Comparison of ENCODE assay signal across 1 cellular context in genomic region chr19:10332965-10333757, GRCh38.
TF ChIP-seq lines count a peak whose summit lies in the region.

A gene with protein sequence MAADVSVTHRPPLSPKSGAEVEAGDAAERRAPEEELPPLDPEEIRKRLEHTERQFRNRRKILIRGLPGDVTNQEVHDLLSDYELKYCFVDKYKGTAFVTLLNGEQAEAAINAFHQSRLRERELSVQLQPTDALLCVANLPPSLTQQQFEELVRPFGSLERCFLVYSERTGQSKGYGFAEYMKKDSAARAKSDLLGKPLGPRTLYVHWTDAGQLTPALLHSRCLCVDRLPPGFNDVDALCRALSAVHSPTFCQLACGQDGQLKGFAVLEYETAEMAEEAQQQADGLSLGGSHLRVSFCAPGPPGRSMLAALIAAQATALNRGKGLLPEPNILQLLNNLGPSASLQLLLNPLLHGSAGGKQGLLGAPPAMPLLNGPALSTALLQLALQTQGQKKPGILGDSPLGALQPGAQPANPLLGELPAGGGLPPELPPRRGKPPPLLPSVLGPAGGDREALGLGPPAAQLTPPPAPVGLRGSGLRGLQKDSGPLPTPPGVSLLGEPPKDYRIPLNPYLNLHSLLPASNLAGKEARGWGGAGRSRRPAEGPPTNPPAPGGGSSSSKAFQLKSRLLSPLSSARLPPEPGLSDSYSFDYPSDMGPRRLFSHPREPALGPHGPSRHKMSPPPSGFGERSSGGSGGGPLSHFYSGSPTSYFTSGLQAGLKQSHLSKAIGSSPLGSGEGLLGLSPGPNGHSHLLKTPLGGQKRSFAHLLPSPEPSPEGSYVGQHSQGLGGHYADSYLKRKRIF (minus strand): TSS chr19:10333529. CDS start chr19:10333507, 22 bp downstream.

TF ChIP-seq in HEK293, 187 proteins besides CTCF, POLR2A, EP300 and RAD21 (continued from another document and continues in another):
- peak; percentile 78 for TF ChIP-seq KLF1 (tag by site-specific recombination; IDR thresholded peaks at IDR 0.05)
- TF ChIP-seq ZNF560 (tag by site-specific recombination; IDR thresholded peaks at IDR 0.05; ENCODE audit: borderline replicate concordance), result no peak
- peak; percentile 97 for TF ChIP-seq ZNF335 (tag by site-specific recombination; conservative IDR thresholded peaks at IDR 0.05)
- peak; percentile 90 for TF ChIP-seq TCF7L2 (IDR thresholded peaks at IDR 0.05; ENCODE audit: borderline replicate concordance, low read depth, low read length)
- TF ChIP-seq ZNF274 (IDR thresholded peaks at IDR 0.05; ENCODE audit: low read length), result no peak
- no peak for TF ChIP-seq ZNF274 (tag by site-specific recombination; IDR thresholded peaks at IDR 0.05; ENCODE audit: borderline replicate concordance)
- TF ChIP-seq, protein P1, sequence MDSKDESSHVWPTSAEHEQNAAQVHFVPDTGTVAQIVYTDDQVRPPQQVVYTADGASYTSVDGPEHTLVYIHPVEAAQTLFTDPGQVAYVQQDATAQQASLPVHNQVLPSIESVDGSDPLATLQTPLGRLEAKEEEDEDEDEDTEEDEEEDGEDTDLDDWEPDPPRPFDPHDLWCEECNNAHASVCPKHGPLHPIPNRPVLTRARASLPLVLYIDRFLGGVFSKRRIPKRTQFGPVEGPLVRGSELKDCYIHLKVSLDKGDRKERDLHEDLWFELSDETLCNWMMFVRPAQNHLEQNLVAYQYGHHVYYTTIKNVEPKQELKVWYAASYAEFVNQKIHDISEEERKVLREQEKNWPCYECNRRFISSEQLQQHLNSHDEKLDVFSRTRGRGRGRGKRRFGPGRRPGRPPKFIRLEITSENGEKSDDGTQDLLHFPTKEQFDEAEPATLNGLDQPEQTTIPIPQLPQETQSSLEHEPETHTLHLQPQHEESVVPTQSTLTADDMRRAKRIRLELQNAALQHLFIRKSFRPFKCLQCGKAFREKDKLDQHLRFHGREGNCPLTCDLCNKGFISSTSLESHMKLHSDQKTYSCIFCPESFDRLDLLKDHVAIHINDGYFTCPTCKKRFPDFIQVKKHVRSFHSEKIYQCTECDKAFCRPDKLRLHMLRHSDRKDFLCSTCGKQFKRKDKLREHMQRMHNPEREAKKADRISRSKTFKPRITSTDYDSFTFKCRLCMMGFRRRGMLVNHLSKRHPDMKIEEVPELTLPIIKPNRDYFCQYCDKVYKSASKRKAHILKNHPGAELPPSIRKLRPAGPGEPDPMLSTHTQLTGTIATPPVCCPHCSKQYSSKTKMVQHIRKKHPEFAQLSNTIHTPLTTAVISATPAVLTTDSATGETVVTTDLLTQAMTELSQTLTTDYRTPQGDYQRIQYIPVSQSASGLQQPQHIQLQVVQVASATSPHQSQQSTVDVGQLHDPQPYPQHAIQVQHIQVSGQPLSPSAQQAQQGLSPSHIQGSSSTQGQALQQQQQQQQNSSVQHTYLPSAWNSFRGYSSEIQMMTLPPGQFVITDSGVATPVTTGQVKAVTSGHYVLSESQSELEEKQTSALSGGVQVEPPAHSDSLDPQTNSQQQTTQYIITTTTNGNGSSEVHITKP (tag by site-specific recombination; IDR thresholded peaks at IDR 0.05), result peak; percentile 100
- TF ChIP-seq GLI4 (tag by site-specific recombination; IDR thresholded peaks at IDR 0.05), result peak; percentile 89
- no peak for TF ChIP-seq ZNF248 (tag by site-specific recombination; IDR thresholded peaks at IDR 0.05)
- peak; percentile 98 for TF ChIP-seq ZNF391 (tag by site-specific recombination; IDR thresholded peaks at IDR 0.05; ENCODE audit: borderline replicate concordance, low read depth)
- TF ChIP-seq ZBTB17 (tag by site-specific recombination; IDR thresholded peaks at IDR 0.05), result no peak; the same call in 1 of the 2 replicates
- TF ChIP-seq, protein P2, sequence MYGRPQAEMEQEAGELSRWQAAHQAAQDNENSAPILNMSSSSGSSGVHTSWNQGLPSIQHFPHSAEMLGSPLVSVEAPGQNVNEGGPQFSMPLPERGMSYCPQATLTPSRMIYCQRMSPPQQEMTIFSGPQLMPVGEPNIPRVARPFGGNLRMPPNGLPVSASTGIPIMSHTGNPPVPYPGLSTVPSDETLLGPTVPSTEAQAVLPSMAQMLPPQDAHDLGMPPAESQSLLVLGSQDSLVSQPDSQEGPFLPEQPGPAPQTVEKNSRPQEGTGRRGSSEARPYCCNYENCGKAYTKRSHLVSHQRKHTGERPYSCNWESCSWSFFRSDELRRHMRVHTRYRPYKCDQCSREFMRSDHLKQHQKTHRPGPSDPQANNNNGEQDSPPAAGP (tag by site-specific recombination; IDR thresholded peaks at IDR 0.05), result peak; percentile 96
- TF ChIP-seq, protein P3, sequence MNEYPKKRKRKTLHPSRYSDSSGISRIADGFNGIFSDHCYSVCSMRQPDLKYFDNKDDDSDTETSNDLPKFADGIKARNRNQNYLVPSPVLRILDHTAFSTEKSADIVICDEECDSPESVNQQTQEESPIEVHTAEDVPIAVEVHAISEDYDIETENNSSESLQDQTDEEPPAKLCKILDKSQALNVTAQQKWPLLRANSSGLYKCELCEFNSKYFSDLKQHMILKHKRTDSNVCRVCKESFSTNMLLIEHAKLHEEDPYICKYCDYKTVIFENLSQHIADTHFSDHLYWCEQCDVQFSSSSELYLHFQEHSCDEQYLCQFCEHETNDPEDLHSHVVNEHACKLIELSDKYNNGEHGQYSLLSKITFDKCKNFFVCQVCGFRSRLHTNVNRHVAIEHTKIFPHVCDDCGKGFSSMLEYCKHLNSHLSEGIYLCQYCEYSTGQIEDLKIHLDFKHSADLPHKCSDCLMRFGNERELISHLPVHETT (tag by site-specific recombination; IDR thresholded peaks at IDR 0.05), result peak; percentile 95
- TF ChIP-seq, protein P4, sequence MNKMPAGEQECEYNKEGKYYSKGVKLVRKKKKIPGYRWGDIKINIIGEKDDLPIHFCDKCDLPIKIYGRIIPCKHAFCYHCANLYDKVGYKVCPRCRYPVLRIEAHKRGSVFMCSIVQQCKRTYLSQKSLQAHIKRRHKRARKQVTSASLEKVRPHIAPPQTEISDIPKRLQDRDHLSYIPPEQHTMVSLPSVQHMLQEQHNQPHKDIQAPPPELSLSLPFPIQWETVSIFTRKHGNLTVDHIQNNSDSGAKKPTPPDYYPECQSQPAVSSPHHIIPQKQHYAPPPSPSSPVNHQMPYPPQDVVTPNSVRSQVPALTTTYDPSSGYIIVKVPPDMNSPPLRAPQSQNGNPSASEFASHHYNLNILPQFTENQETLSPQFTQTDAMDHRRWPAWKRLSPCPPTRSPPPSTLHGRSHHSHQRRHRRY (tag by site-specific recombination; IDR thresholded peaks at IDR 0.05), result peak; percentile 76; the same call in 1 of the 2 replicates
- no peak for TF ChIP-seq TRIM28 (IDR thresholded peaks at IDR 0.05; ENCODE audit: borderline replicate concordance, low read length)
- TF ChIP-seq KLF10 (tag by site-specific recombination; IDR thresholded peaks at IDR 0.05), result peak; percentile 100
- TF ChIP-seq ZNF148 (tag by site-specific recombination; IDR thresholded peaks at IDR 0.05; ENCODE audit: borderline replicate concordance), result no peak
- TF ChIP-seq ZSCAN23 (tag by site-specific recombination; IDR thresholded peaks at IDR 0.05), result 0 out of 2 replicates have a peak, but pooled peaks have one; percentile 52
- TF ChIP-seq OVOL3 (tag by site-specific recombination; IDR thresholded peaks at IDR 0.05), result peak; percentile 94
- no peak; the same call in 1 of the 2 replicates for TF ChIP-seq AEBP2 (tag by site-specific recombination; IDR thresholded peaks at IDR 0.05; ENCODE audit: borderline replicate concordance)
- TF ChIP-seq SCRT2 (tag by site-specific recombination; IDR thresholded peaks at IDR 0.05), result peak; percentile 97
- peak; percentile 95 for TF ChIP-seq ZBTB26 (tag by site-specific recombination; optimal IDR thresholded peaks at IDR 0.05)
- no peak for TF ChIP-seq ZNF548 (tag by site-specific recombination; IDR thresholded peaks at IDR 0.05)
- TF ChIP-seq EGR2 (tag by site-specific recombination; IDR thresholded peaks at IDR 0.05; ENCODE audit: low read depth), result peak; percentile 95
- TF ChIP-seq, protein P5, sequence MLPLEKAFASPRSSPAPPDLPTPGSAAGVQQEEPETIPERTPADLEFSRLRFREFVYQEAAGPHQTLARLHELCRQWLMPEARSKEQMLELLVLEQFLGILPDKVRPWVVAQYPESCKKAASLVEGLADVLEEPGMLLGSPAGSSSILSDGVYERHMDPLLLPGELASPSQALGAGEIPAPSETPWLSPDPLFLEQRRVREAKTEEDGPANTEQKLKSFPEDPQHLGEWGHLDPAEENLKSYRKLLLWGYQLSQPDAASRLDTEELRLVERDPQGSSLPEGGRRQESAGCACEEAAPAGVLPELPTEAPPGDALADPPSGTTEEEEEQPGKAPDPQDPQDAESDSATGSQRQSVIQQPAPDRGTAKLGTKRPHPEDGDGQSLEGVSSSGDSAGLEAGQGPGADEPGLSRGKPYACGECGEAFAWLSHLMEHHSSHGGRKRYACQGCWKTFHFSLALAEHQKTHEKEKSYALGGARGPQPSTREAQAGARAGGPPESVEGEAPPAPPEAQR (tag by site-specific recombination; IDR thresholded peaks at IDR 0.05), result peak; percentile 88; the same call in 1 of the 2 replicates
- peak; percentile 83 for TF ChIP-seq ZNF561 (tag by site-specific recombination; IDR thresholded peaks at IDR 0.05; ENCODE audit: borderline replicate concordance)
- TF ChIP-seq ZNF654 (tag by site-specific recombination; IDR thresholded peaks at IDR 0.05; ENCODE audit: low read depth), result no peak
- peak; percentile 65 for TF ChIP-seq ZIC2 (tag by site-specific recombination; IDR thresholded peaks at IDR 0.05)
- TF ChIP-seq SP2 (tag by site-specific recombination; IDR thresholded peaks at IDR 0.05), result peak; percentile 96
- no peak for TF ChIP-seq ZNF433 (tag by site-specific recombination; IDR thresholded peaks at IDR 0.05; ENCODE audit: low read depth)
- 0 out of 2 replicates have a peak, but pooled peaks have one; percentile 40 for TF ChIP-seq TSHZ1 (tag by site-specific recombination; IDR thresholded peaks at IDR 0.05; ENCODE audit: borderline replicate concordance)
- TF ChIP-seq ZNF155 (tag by site-specific recombination; IDR thresholded peaks at IDR 0.05), result no peak
- no peak for TF ChIP-seq ZNF19 (tag by site-specific recombination; IDR thresholded peaks at IDR 0.05; ENCODE audit: low read depth)
- TF ChIP-seq HOXA7 (CRISPR knock-in tag; IDR thresholded peaks at IDR 0.05; ENCODE audit: borderline replicate concordance), result no peak
- TF ChIP-seq ZNF558 (tag by site-specific recombination; IDR thresholded peaks at IDR 0.05), result no peak
- no peak for TF ChIP-seq ZNF837 (tag by site-specific recombination; IDR thresholded peaks at IDR 0.05)
- TF ChIP-seq ZFP41 (tag by site-specific recombination; IDR thresholded peaks at IDR 0.05; ENCODE audit: borderline replicate concordance), result 0 out of 2 replicates have a peak, but pooled peaks have one; percentile 80
- TF ChIP-seq ZNF146 (tag by site-specific recombination; IDR thresholded peaks at IDR 0.05), result peak; percentile 37; the same call in 1 of the 2 replicates
- TF ChIP-seq ZNF223 (tag by site-specific recombination; IDR thresholded peaks at IDR 0.05), result no peak
- peak; percentile 28; the same call in 1 of the 2 replicates for TF ChIP-seq MYNN (tag by site-specific recombination; IDR thresholded peaks at IDR 0.05; ENCODE audit: borderline replicate concordance)
